In the genomic region with DNA sequence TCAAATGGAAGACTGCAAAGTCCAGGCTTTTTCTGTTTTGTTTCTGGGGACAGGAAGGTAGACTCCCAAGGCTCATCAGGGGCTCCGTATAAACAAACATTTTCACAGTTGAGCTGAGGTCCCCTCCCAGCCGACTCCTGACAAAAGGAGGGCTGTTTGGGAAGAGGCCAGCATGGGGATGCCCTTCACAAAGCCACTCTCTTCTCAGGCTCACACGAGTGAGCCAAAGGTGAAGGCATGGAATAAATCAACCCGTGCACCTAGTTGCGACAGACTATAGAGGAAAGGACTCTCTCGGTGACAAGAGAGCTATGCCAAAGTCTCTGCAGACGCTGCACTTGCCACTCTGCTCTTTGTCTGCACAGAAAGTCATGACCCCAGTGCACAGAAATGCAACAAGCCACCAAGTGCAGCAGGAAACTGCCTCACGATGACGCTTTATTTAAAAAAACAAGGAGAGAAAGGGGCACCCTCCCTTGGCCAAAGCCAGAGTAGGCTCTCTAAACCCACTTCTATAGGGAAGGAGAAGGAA, we compare ENCODE assay signal across 11 cellular contexts. TPM values are rescaled to one million over a fixed set of nuclear protein-coding genes. Genes with fewer than 3 reads are reported as not detected.
DNase-seq lines count a peak whose midpoint lies in the region; ATAC-seq, FAIRE-seq and TF ChIP-seq lines count a peak whose summit lies in the region.
"Had no signal": no experiment of that assay in that cellular context is flagged by ENCODE, and none has a peak within 500 bp of the region (broad histone marks: within the 10 kb centered on the region; RNA-seq: fewer than 3 reads in every experiment).

No MANE protein-coding gene starts in this region.

- intact Hi-C loops in endothelial cell of umbilical vein (cut with micrococcal nuclease) (loop anchor here (2.0 to 5.0 kb wide), 3 partner anchors 14 to 620 kb away; no protein-coding TSS in a partner anchor), lower lobe of right lung (cut with DNase I) (no loop called here)

- H3K4me3 ChIP-seq in endothelial cell of umbilical vein (replicated peaks in 1 of 3; ENCODE audit: insufficient read depth in 1 of 3, low read depth in 1 of 3, low read length in 3 of 3) = no peak overlapping the region
- no peak overlapping the region for H3K4me3 ChIP-seq in lower lobe of right lung
- no peak overlapping the region for H3K4me3 ChIP-seq in smooth muscle cell

- no TSS peak for BruUV-seq in endothelial cell of umbilical vein (replicated peaks; lab: Mats Ljungman, UMichigan)

- H3K36me3 ChIP-seq in endothelial cell of umbilical vein (ENCODE audit: control insufficient read depth in 2 of 2, extremely low read depth in 1 of 2, insufficient read depth in 2 of 2, low read length in 2 of 2) = peaks cover 13 to 34% of the 10 kb centered on the region in 2 experiments
- H3K36me3 ChIP-seq in lower lobe of right lung = peaks cover 84% of the 10 kb centered on the region
- H3K36me3 ChIP-seq in smooth muscle cell (ENCODE audit: low read depth) = no peaks in the 10 kb centered on the region

- dilution Hi-C loops in endothelial cell of umbilical vein (cut with MboI; ENCODE audit: extremely low pct_ligation_motif_present, low sequenced_read_pairs) = no loop called here

- POLR2A ChIA-PET in endothelial cell of umbilical vein (lab: Charles Lee) = no interaction called here

- no peaks in the 10 kb centered on the region for H3K9me1 ChIP-seq in endothelial cell of umbilical vein (replicated peaks; ENCODE audit: control insufficient read depth, extremely low read depth, insufficient read depth, low read length)

- ATAC-seq in lower lobe of right lung (peak; percentile 24 to 36), HG02970 (IDR thresholded peaks at IDR 0.05; ENCODE audit: low FRiP score, unreplicated experiment) (no peak), HG03175 (IDR thresholded peaks at IDR 0.05; ENCODE audit: unreplicated experiment) (no peak)

- TF ChIP-seq POLR2A in endothelial cell of umbilical vein (IDR thresholded peaks at IDR 0.05; ENCODE audit: low read depth, low read length) = no peak

- no peak for FAIRE-seq in endothelial cell of umbilical vein (lab: Jason Lieb, UNC)

- CTCF ChIA-PET in endothelial cell of umbilical vein (lab: Charles Lee) = interaction anchor here (1.4 to 3.6 kb wide), 3 partner anchors 16 to 22 kb away, joined by 5 to 20 read pairs (median 5); a partner anchor contains a TSS

- H3K9me3 ChIP-seq in endothelial cell of umbilical vein (replicated peaks; ENCODE audit: control insufficient read depth, insufficient read depth, low read length) = no peaks in the 10 kb centered on the region
- H3K9me3 ChIP-seq in lower lobe of right lung = no peaks in the 10 kb centered on the region
- no peaks in the 10 kb centered on the region for H3K9me3 ChIP-seq in smooth muscle cell (replicated peaks; ENCODE audit: low read depth)

- H3K4me1 ChIP-seq in endothelial cell of umbilical vein (ENCODE audit: control insufficient read depth, extremely low read depth, insufficient read depth, low read length) (peaks cover 30% of the 10 kb centered on the region), lower lobe of right lung (peaks cover 46% of the 10 kb centered on the region), smooth muscle cell (ENCODE audit: low read depth) (peaks cover 90% of the 10 kb centered on the region)

- H4K20me1 ChIP-seq in endothelial cell of umbilical vein (replicated peaks; ENCODE audit: control insufficient read depth, extremely low read depth, insufficient read depth, low read length) = no peaks in the 10 kb centered on the region
- H4K20me1 ChIP-seq in smooth muscle cell (ENCODE audit: low read depth) = peaks cover 33% of the 10 kb centered on the region

- 49% methylated on average over 9 of the region's 9 CpGs for WGBS in smooth muscle cell (ENCODE audit: low lambda C conversion rate)

- H2AFZ ChIP-seq in endothelial cell of umbilical vein (ENCODE audit: low read depth, low read length) = no peak overlapping the region
- H2AFZ ChIP-seq in smooth muscle cell (ENCODE audit: low read depth) = no peak overlapping the region

- H3K27me3 ChIP-seq in endothelial cell of umbilical vein (ENCODE audit: control insufficient read depth in 2 of 2, insufficient read depth in 2 of 2, low read length in 2 of 2) (no peaks in the 10 kb centered on the region), lower lobe of right lung (ENCODE audit: low read depth) (no peaks in the 10 kb centered on the region), smooth muscle cell (ENCODE audit: low read depth) (no peaks in the 10 kb centered on the region)

- H3F3A ChIP-seq in smooth muscle cell (ENCODE audit: low read depth) = peaks cover 51% of the 10 kb centered on the region

- no peak for TF ChIP-seq CTCF in endothelial cell of umbilical vein (IDR thresholded peaks at IDR 0.05; ENCODE audit: extremely low read depth in 1 of 2, insufficient read depth in 1 of 2, low read depth in 1 of 2, low read length in 2 of 2)
- no peak for TF ChIP-seq CTCF in lower lobe of right lung (IDR thresholded peaks at IDR 0.05)
- no peak for TF ChIP-seq CTCF in smooth muscle cell (IDR thresholded peaks at IDR 0.05; ENCODE audit: borderline replicate concordance, insufficient read depth, poor library complexity, severe bottlenecking)

- peak; percentile 41 to 66 for DNase-seq in NCI-H526 (lab: John Stamatoyannopoulos, UW)
- peak; percentile 53 for DNase-seq in endothelial cell of umbilical vein (ENCODE audit: low read depth, low spot score)
- DNase-seq in lower lobe of right lung = no peak
- DNase-seq in smooth muscle cell (lab: John Stamatoyannopoulos, UW; ENCODE audit: unreplicated experiment) = no peak
- DNase-seq in foreskin melanocyte = no peak
- no peak for DNase-seq in NCI-H1092 (lab: John Stamatoyannopoulos, UW)
- DNase-seq: NCI-H1694; stimulated activated CD4-positive, alpha-beta T cell treated with anti-CD3 and anti-CD28 coated beads, Interleukin-12 subunit alpha, Interleukin-12 subunit beta, amount 100 ng/mL, for 4 hours; T-helper 1 cell had no signal

- H3K27ac ChIP-seq in endothelial cell of umbilical vein (ENCODE audit: insufficient read depth, low read depth, low read length) (peak overlapping the region; percentile 74), lower lobe of right lung (peak overlapping the region; percentile 56), smooth muscle cell (ENCODE audit: low read depth) (peak overlapping the region; percentile 94)

- H3K79me2 ChIP-seq in endothelial cell of umbilical vein (ENCODE audit: control insufficient read depth, insufficient read depth, low read length) (peaks cover 4% of the 10 kb centered on the region), smooth muscle cell (ENCODE audit: low read depth) (peaks cover 9% of the 10 kb centered on the region)

- H3K9ac ChIP-seq in endothelial cell of umbilical vein (replicated peaks; ENCODE audit: extremely low read depth, insufficient read depth, low read length) (peak overlapping the region; percentile 29), smooth muscle cell (ENCODE audit: low read depth) (peak overlapping the region; percentile 58)

- H3K4me2 ChIP-seq in endothelial cell of umbilical vein (ENCODE audit: insufficient read depth, low read length) (peak overlapping the region; percentile 73), smooth muscle cell (peak overlapping the region; percentile 83)

TF ChIP-seq in endothelial cell of umbilical vein, 7 proteins besides CTCF, POLR2A, EP300 and RAD21:
- TF ChIP-seq POLR2AphosphoS5 (IDR thresholded peaks at IDR 0.05; ENCODE audit: insufficient read depth, low read depth, low read length) (no peak), JUN (IDR thresholded peaks at IDR 0.05; ENCODE audit: borderline replicate concordance, insufficient read depth, insufficient read length, low read depth) (peak; percentile 21)

RNA-seq across cellular contexts. Expression of a gene that starts 21.1 kb away (rescaled TPM):
- 31.7 and 37.0 TPM in 2 replicates for total RNA-seq in endothelial cell of umbilical vein
- 12.9 and 19.7 TPM in 2 replicates for polyA plus RNA-seq in endothelial cell of umbilical vein
- 9.4 and 9.5 TPM in 2 replicates for polyA plus RNA-seq in endothelial cell of umbilical vein (2011; cell fraction: cytosol; rRNA removed)
- polyA plus RNA-seq in endothelial cell of umbilical vein (2011; cell fraction: nucleus; rRNA removed) = 77.1 and 97.3 TPM in 2 replicates
- 32.6 and 33.6 TPM in 2 replicates for polyA plus RNA-seq in endothelial cell of umbilical vein (2012)
- polyA minus RNA-seq in endothelial cell of umbilical vein = 82.6 and 94.6 TPM in 2 replicates
- polyA minus RNA-seq in endothelial cell of umbilical vein (2011; cell fraction: cytosol; rRNA and poly(A)+ RNA removed) = 2.4 TPM
- polyA minus RNA-seq in endothelial cell of umbilical vein (2011; cell fraction: nucleus; rRNA and poly(A)+ RNA removed) = 94.2 and 172 TPM in 2 replicates
- total RNA-seq in lower lobe of right lung = 60.1 TPM
- 126 and 135 TPM in 2 replicates for total RNA-seq in smooth muscle cell
- polyA plus RNA-seq in smooth muscle cell = 45.0 and 73.6 TPM in 2 replicates

Comparison
In these comparisons a context has a peak if more than half of its experiments do, and no peak if none do; other contexts are left out.
1. DNase-seq: peak in NCI-H526 (2 of 2) and endothelial cell of umbilical vein (single experiment); none in lower lobe of right lung (single experiment), smooth muscle cell (single experiment), foreskin melanocyte (single experiment) and NCI-H1092 (single experiment).
2. ATAC-seq: peak in lower lobe of right lung (2 of 2); none in HG02970 (single experiment) and HG03175 (single experiment).
3. Peak in every context shown above with its lines, with median percentiles within 50 percentile points of each other: H3K27ac ChIP-seq.